ENCODE assay signal across 11 cellular contexts in the genomic region with DNA sequence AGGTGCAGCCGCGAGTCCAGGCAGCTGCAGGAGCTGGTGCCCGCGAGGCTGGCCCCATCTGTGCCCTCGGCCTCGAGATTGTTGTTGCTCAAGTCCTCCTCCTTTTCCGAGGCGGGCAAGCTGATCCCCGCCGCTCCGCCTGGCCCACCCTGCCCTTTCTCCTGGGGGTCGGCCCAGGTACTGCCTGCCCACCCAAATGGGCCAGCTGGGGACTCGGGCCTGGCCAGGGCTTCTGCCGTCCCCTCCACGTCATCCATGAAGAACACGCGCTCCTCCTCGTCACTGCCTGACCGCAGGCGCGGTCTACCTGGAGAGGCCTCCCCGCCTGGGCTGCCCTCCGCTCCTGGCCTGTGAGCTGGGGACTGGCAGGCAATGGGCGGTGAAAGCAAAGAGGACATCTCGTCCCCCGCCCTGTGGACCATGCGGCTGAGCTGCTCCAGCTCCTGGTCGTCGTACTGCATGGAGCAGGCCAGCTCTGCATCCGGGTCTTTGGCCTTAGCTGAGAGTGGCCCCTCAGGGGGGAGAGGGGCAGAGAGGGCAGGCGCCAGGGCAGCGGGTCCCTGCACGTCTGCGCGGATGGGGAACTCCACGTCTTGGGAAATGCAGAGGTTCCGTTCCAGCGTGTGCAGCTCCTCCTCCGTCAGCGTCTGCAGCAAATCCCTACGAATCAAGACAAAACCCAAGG.
"Had no signal": no experiment of that assay in that cellular context is flagged by ENCODE, and none has a peak within 500 bp of the region (broad histone marks: within the 10 kb centered on the region; RNA-seq: fewer than 3 reads in every experiment).

No MANE protein-coding gene starts in this region.

- H3K4me3 Mint-ChIP-seq: activated naive CD4-positive, alpha-beta T cell treated with anti-CD3 and anti-CD28 coated beads, Interleukin-2, amount 10 ng/mL, durations not matched to agents 7 days and 5 days; activated T-helper 1 cell treated with anti-CD3 and anti-CD28 coated beads, Interleukin-12 subunit alpha, Interleukin-12 subunit beta, Interleukin-2, Interleukin-4 antibody, amounts not matched to agents 30 ng/mL and 10 ng/mL and 1 ng/mL, durations not matched to agents 14 hours and 24 hours and 36 hours; T-helper 17 cell; type B pancreatic cell had no signal

- H3K36me3 Mint-ChIP-seq: activated naive CD4-positive, alpha-beta T cell treated with anti-CD3 and anti-CD28 coated beads, Interleukin-2, amount 10 ng/mL, durations not matched to agents 7 days and 5 days had no signal

- H3K9me3 ChIP-seq: ovary, SJCRH30 had no signal

- H3K4me3 ChIP-seq: ovary, SJCRH30 had no signal

- H3K27me3 Mint-ChIP-seq: T-helper 17 cell, type B pancreatic cell had no signal

- H3K27ac ChIP-seq: ovary, SJCRH30 had no signal

- H3K4me1 ChIP-seq: SJCRH30 had no signal

- H3K4me1 Mint-ChIP-seq: activated naive CD4-positive, alpha-beta T cell treated with anti-CD3 and anti-CD28 coated beads, Interleukin-2, amount 10 ng/mL, durations not matched to agents 7 days and 5 days had no signal

- DNase-seq: activated CD4-positive, alpha-beta T cell treated with anti-CD3 and anti-CD28 coated beads for 4 hours; activated naive CD4-positive, alpha-beta T cell treated with anti-CD3 and anti-CD28 coated beads, Interleukin-2, amount 10 ng/mL, durations not matched to agents 7 days and 5 days; kidney; ovary; SJCRH30; stimulated activated CD4-positive, alpha-beta T cell treated with anti-CD3 and anti-CD28 coated beads, Interleukin-4, amount 100 ng/mL, for 4 hours; stimulated activated CD8-positive, alpha-beta memory T cell treated with anti-CD3 and anti-CD28 coated beads, Interleukin-4, amount 100 ng/mL, for 48 hours; stimulated activated naive CD8-positive, alpha-beta T cell treated with anti-CD3 and anti-CD28 coated beads, Interleukin-15, Interleukin-2, amounts not matched to agents 100 U/mL and 50 U/mL, for 24 hours; T-helper 17 cell had no signal

- H3K36me3 ChIP-seq: ovary, SJCRH30 had no signal

- H3K27me3 ChIP-seq: ovary, SJCRH30 had no signal

- H3K27ac Mint-ChIP-seq: activated naive CD4-positive, alpha-beta T cell treated with anti-CD3 and anti-CD28 coated beads, Interleukin-2, amount 10 ng/mL, durations not matched to agents 7 days and 5 days; activated T-helper 1 cell treated with anti-CD3 and anti-CD28 coated beads, Interleukin-12 subunit alpha, Interleukin-12 subunit beta, Interleukin-2, Interleukin-4 antibody, amounts not matched to agents 30 ng/mL and 10 ng/mL and 1 ng/mL, durations not matched to agents 14 hours and 24 hours and 36 hours; T-helper 17 cell; type B pancreatic cell had no signal

- ATAC-seq: stimulated activated naive CD8-positive, alpha-beta T cell treated with anti-CD3 and anti-CD28 coated beads, Interleukin-15, Interleukin-2, amounts not matched to agents 100 U/mL and 50 U/mL, for 24 hours; T-helper 17 cell had no signal
